ENCODE assay signal across 9 cellular contexts in genomic region chr12:71947645-71948105, GRCh38. TPM values are rescaled to one million over a fixed set of nuclear protein-coding genes. Genes with fewer than 3 reads are reported as not detected.
DNase-seq lines count a peak whose midpoint lies in the region; ATAC-seq and TF ChIP-seq lines count a peak whose summit lies in the region.
"Had no signal": no experiment of that assay in that cellular context is flagged by ENCODE, and none has a peak within 500 bp of the region (broad histone marks: within the 10 kb centered on the region; RNA-seq: fewer than 3 reads in every experiment).

No MANE protein-coding gene starts in this region.

- ATAC-seq in gastroesophageal sphincter (peak; percentile 36), HG03521 (IDR thresholded peaks at IDR 0.05; ENCODE audit: unreplicated experiment) (no peak)
- no peak for ATAC-seq in activated T-helper 17 cell treated with anti-CD3 and anti-CD28 coated beads, Interleukin-2, amount 50 U/mL, for 72 hours (replicated peaks)

- H3K36me3 ChIP-seq in NT2/D1 (ENCODE audit: insufficient read depth, insufficient read length, low read length) = no peaks in the 10 kb centered on the region
- no peaks in the 10 kb centered on the region for H3K36me3 ChIP-seq in gastroesophageal sphincter
- H3K36me3 ChIP-seq: SJSA1 had no signal

- no peak for TF ChIP-seq EP300 in gastroesophageal sphincter (IDR thresholded peaks at IDR 0.05)

- no peak for TF ChIP-seq POLR2A in gastroesophageal sphincter (IDR thresholded peaks at IDR 0.05)

- H3K4me3 ChIP-seq in NT2/D1 (ENCODE audit: insufficient read length, low read depth) = no peak overlapping the region
- H3K4me3 ChIP-seq in gastroesophageal sphincter = no peak overlapping the region
- H3K4me3 ChIP-seq: SJSA1 had no signal

- H3K9me3 Mint-ChIP-seq in activated T-helper 17 cell treated with anti-CD3 and anti-CD28 coated beads, Interleukin-2, amount 50 U/mL, for 72 hours = no peaks in the 10 kb centered on the region

- H3K4me1 ChIP-seq in NT2/D1 (ENCODE audit: insufficient read depth, insufficient read length) (peaks cover 2% of the 10 kb centered on the region), gastroesophageal sphincter (peaks cover 0 to 19% (median 0%) of the 10 kb centered on the region in 3 donors)
- H3K4me1 ChIP-seq: SJSA1 had no signal

- H3K36me3 Mint-ChIP-seq in activated T-helper 17 cell treated with anti-CD3 and anti-CD28 coated beads, Interleukin-2, amount 50 U/mL, for 72 hours (ENCODE audit: low read depth) = no peaks in the 10 kb centered on the region

- no peak overlapping the region for H3K27ac Mint-ChIP-seq in activated T-helper 17 cell treated with anti-CD3 and anti-CD28 coated beads, Interleukin-2, amount 50 U/mL, for 72 hours

- H3K27me3 ChIP-seq in NT2/D1 (ENCODE audit: insufficient read depth, insufficient read length) (no peaks in the 10 kb centered on the region), gastroesophageal sphincter (peaks cover 5% of the 10 kb centered on the region)
- H3K27me3 ChIP-seq: SJSA1 had no signal

- TF ChIP-seq CTCF in gastroesophageal sphincter (IDR thresholded peaks at IDR 0.05) = no peak

- WGBS in gastroesophageal sphincter (ENCODE audit: low coverage in 1 of 2), 2 donors = 30 to 32% methylated on average over 8 to 9 of the region's 9 CpGs

- no peak overlapping the region for H3K9ac ChIP-seq in NT2/D1 (ENCODE audit: insufficient read length, low read depth)

- no peaks in the 10 kb centered on the region for H3K4me1 Mint-ChIP-seq in activated T-helper 17 cell treated with anti-CD3 and anti-CD28 coated beads, Interleukin-2, amount 50 U/mL, for 72 hours

- no peak overlapping the region for H3K27ac ChIP-seq in gastroesophageal sphincter
- H3K27ac ChIP-seq: SJSA1 had no signal

- H3K4me3 Mint-ChIP-seq in activated T-helper 17 cell treated with anti-CD3 and anti-CD28 coated beads, Interleukin-2, amount 50 U/mL, for 72 hours = no peak overlapping the region

- peaks cover 35% of the 10 kb centered on the region for H3K27me3 Mint-ChIP-seq in activated T-helper 17 cell treated with anti-CD3 and anti-CD28 coated beads, Interleukin-2, amount 50 U/mL, for 72 hours

- H3K9me3 ChIP-seq in NT2/D1 (ENCODE audit: insufficient read depth, low read length) (no peaks in the 10 kb centered on the region), gastroesophageal sphincter (no peaks in the 10 kb centered on the region)
- H3K9me3 ChIP-seq: SJSA1 had no signal

- DNase-seq in M059J (ENCODE audit: low read depth) = peak; percentile 70
- peak; percentile 96 for DNase-seq in NT2/D1 (ENCODE audit: low read depth, low spot score)
- DNase-seq in superior temporal gyrus (ENCODE audit: extremely low spot score) = peak; percentile 74
- DNase-seq in activated effector memory CD4-positive, alpha-beta T cell treated with Interleukin-2 at 50 U/mL for 16 hours = no peak
- no peak for DNase-seq in GF-D8 (lab: John Stamatoyannopoulos, UW)

RNA-seq across cellular contexts. Expression of gene TPH2, which starts 9.0 kb away (rescaled TPM):
- not detected in 2 replicates for total RNA-seq in M059J (2014; rRNA removed; shearing (Covaris generic))
- not detected for total RNA-seq in gastroesophageal sphincter
- total RNA-seq in activated T-helper 17 cell treated with anti-CD3 and anti-CD28 coated beads, Interleukin-2, amount 50 U/mL, for 72 hours = not detected

Comparison
In these comparisons a context has a peak if more than half of its experiments do, and no peak if none do; other contexts are left out.
1. DNase-seq: peak in M059J (single experiment), NT2/D1 (single experiment) and superior temporal gyrus (single experiment); none in activated effector memory CD4-positive, alpha-beta T cell treated with Interleukin-2 at 50 U/mL for 16 hours (single experiment) and GF-D8 (single experiment).